In the genomic region with DNA sequence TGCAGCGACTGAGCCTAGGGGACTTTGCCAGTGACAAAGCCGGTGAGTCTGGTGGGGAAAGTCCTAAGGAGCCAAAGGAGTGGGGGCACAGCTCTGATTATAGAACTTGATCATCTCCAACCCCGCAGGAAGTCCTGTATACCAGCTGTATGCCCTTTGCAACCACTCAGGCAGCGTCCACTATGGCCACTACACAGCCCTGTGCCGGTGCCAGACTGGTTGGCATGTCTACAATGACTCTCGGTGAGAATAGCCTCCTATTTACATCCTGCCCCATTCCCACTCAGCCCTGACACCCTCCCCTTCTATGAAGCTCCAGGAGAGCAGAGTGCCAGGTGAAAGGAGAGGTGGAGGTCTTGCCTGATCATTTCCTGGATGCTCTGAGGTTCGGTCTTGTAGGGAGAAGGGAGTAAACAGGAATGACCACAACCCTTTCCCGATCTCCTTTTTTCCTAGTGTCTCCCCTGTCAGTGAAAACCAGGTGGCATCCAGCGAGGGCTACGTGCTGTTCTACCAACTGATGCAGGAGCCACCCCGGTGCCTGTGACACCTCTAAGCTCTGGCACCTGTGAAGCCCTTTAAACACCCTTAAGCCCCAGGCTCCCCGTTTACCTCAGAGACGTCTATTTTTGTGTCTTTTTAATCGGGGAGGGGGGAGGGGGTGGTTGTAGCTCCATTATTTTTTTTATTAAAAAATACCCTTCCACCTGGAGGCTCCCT, we compare ENCODE assay signal across 8 cellular contexts. TPM values are rescaled to one million over a fixed set of nuclear protein-coding genes. Genes with fewer than 3 reads are reported as not detected.
DNase-seq lines count a peak whose midpoint lies in the region; ATAC-seq and TF ChIP-seq lines count a peak whose summit lies in the region.

No MANE protein-coding gene starts in this region.

- no peaks in the 10 kb centered on the region for H3K9me3 ChIP-seq in CD8-positive, alpha-beta memory T cell (ENCODE audit: low read length)
- no peaks in the 10 kb centered on the region for H3K9me3 ChIP-seq in Panc1 (ENCODE audit: control insufficient read depth, insufficient read depth, low read depth, low read length)
- no peaks in the 10 kb centered on the region for H3K9me3 ChIP-seq in ovary

- H3K36me3 ChIP-seq in CD8-positive, alpha-beta memory T cell (ENCODE audit: insufficient read depth, low read length): peaks cover 15% of the 10 kb centered on the region
- H3K36me3 ChIP-seq in Panc1 (ENCODE audit: control insufficient read depth, insufficient read depth, low read length): peaks cover 4% of the 10 kb centered on the region; the same call in 1 of the 2 replicates
- no peaks in the 10 kb centered on the region for H3K36me3 ChIP-seq in ovary

- peaks cover 0 to 70% (median 19%) of the 10 kb centered on the region in 3 donors for H3K36me3 Mint-ChIP-seq in CD8-positive, alpha-beta memory T cell

- POLR2A ChIA-PET in CD8-positive, alpha-beta memory T cell (lab: Charles Lee): interaction anchor here (0.6 to 2.4 kb wide), 13 partner anchors 10 to 149 kb away, joined by 3 to 23 read pairs (median 5); a partner anchor contains a TSS
- POLR2A ChIA-PET in Panc1 (lab: Charles Lee) (interaction anchor here (0.6 to 0.9 kb wide), 2 partner anchors 33 to 146 kb away, joined by 3 read pairs; a partner anchor contains a TSS), GM10248 (lab: Yijun Ruan, JAX) (interaction anchor here (0.7 to 1.7 kb wide), 8 partner anchors 7 to 61 kb away, joined by 3 to 11 read pairs (median 4); a partner anchor contains a TSS)

- in situ Hi-C loops in Panc1 (cut with HindIII; ENCODE audit: low pct_unique_long_range_greater_than_20kb, low sequenced_read_pairs): no loop called here

- TF ChIP-seq EP300 in ovary (IDR thresholded peaks at IDR 0.05): no peak

- intact Hi-C loops in Panc1 (cut with micrococcal nuclease; ENCODE audit: unreplicated experiment) (no loop called here), ovary (cut with DNase I) (no loop called here)

- H3K27ac Mint-ChIP-seq in CD8-positive, alpha-beta memory T cell: peak overlapping the region; percentile 96 to 100 (median 99)

- BruUV-seq in Panc1 (replicated peaks; lab: Mats Ljungman, UMichigan): no TSS peak

- no peak for DNase-seq in CD8-positive, alpha-beta memory T cell
- DNase-seq in Panc1 (ENCODE audit: low read depth, low spot score) (no peak), epithelial cell of esophagus (ENCODE audit: low read depth) (no peak), ovary (no peak), H4 (ENCODE audit: low spot score) (no peak), left lobe of liver (ENCODE audit: low spot score) (no peak), nucleus accumbens (lab: John Stamatoyannopoulos, UW) (no peak), GM10248 (ENCODE audit: extremely low spot score) (no peak)

- no peak for TF ChIP-seq CTCF in Panc1 (IDR thresholded peaks at IDR 0.05)
- no peak for TF ChIP-seq CTCF in epithelial cell of esophagus (IDR thresholded peaks at IDR 0.05; ENCODE audit: insufficient read depth, low read depth, low read length, missing control alignments)
- no peak for TF ChIP-seq CTCF in ovary (IDR thresholded peaks at IDR 0.05)
- no peak for TF ChIP-seq CTCF in GM10248 (IDR thresholded peaks at IDR 0.05; ENCODE audit: control extremely low read depth, extremely low read depth, low read depth, missing control alignments)

- ATAC-seq in Panc1 (no peak), left lobe of liver (no peak)

- WGBS in ovary, 3 donors: 51 to 59% (median 58%) methylated on average over 14 of the region's 14 CpGs

- peaks cover 47 to 86% (median 75%) of the 10 kb centered on the region in 3 donors for H3K4me1 Mint-ChIP-seq in CD8-positive, alpha-beta memory T cell

- H3K9me3 Mint-ChIP-seq in CD8-positive, alpha-beta memory T cell: no peaks in the 10 kb centered on the region

- H3K27ac ChIP-seq in CD8-positive, alpha-beta memory T cell (ENCODE audit: low read depth, low read length): peak overlapping the region; percentile 95
- H3K27ac ChIP-seq in Panc1 (ENCODE audit: low read length) (peak overlapping the region; percentile 74; the same call in 1 of the 2 replicates), ovary (peak overlapping the region in 1 of 2 donors; percentile 73)

- CTCF ChIA-PET in CD8-positive, alpha-beta memory T cell (lab: Charles Lee): interaction anchor here (0.6 to 4.9 kb wide), 30 partner anchors 10 to 235 kb away, joined by 3 to 49 read pairs (median 4); a partner anchor contains a TSS
- CTCF ChIA-PET in Panc1 (lab: Charles Lee) (interaction anchor here (0.5 to 1.0 kb wide), 4 partner anchors 12 to 252 kb away, joined by 3 to 7 read pairs (median 4); a partner anchor contains a TSS), GM10248 (lab: Yijun Ruan, JAX) (interaction anchor here (1.0 to 4.5 kb wide), 20 partner anchors 8 to 218 kb away, joined by 3 to 32 read pairs (median 6); a partner anchor contains a TSS)

- peak overlapping the region; percentile 87 to 96 (median 93) for H3K4me3 Mint-ChIP-seq in CD8-positive, alpha-beta memory T cell

- TF ChIP-seq POLR2A in ovary (IDR thresholded peaks at IDR 0.05): no peak

- no peaks in the 10 kb centered on the region for H3K27me3 Mint-ChIP-seq in CD8-positive, alpha-beta memory T cell

- no peaks in the 10 kb centered on the region for H3K27me3 ChIP-seq in CD8-positive, alpha-beta memory T cell (ENCODE audit: insufficient read depth, low read length, poor library complexity, severe bottlenecking)
- H3K27me3 ChIP-seq in Panc1 (ENCODE audit: control insufficient read depth, insufficient read depth, low read length) (no peaks in the 10 kb centered on the region), ovary (no peaks in the 10 kb centered on the region)

- peak overlapping the region; percentile 81 for H3K4me3 ChIP-seq in CD8-positive, alpha-beta memory T cell (ENCODE audit: low read length)
- H3K4me3 ChIP-seq in Panc1 (ENCODE audit: low read depth in 2 of 2, low read length in 2 of 2): peak overlapping the region; percentile 83 to 88
- peak overlapping the region; percentile 88 for H3K4me3 ChIP-seq in epithelial cell of esophagus (ENCODE audit: low read length)
- H3K4me3 ChIP-seq in ovary: peak overlapping the region; percentile 93

- H3K4me1 ChIP-seq in CD8-positive, alpha-beta memory T cell (ENCODE audit: insufficient read depth, low read length): peaks cover 36% of the 10 kb centered on the region
- H3K4me1 ChIP-seq in Panc1 (ENCODE audit: control insufficient read depth, insufficient read depth, low read length) (peaks cover 20% of the 10 kb centered on the region), ovary (ENCODE audit: insufficient read depth) (peaks cover 10% of the 10 kb centered on the region)

RNA-seq across cellular contexts. Expression of a gene that starts 1.2 kb away (rescaled TPM):
- total RNA-seq in CD8-positive, alpha-beta memory T cell: 10 to 100 TPM; 24.4 to 31.3 TPM
- 17.6 TPM for polyA plus RNA-seq in CD8-positive, alpha-beta memory T cell
- total RNA-seq in Panc1 (2021; ENCODE audit: unreplicated experiment) (20.6 TPM), ovary (10 to 100 TPM; 20.1 to 37.9 (median 24.2) TPM), left lobe of liver (9.3 TPM)
- polyA plus RNA-seq in Panc1 (2012; ENCODE audit: insufficient read length): 26.2 TPM
- polyA plus RNA-seq in ovary: 10 to 100 TPM; 21.1 to 29.6 TPM
- 9.2 and 13.9 TPM in 2 replicates for total RNA-seq in H4 (2014; rRNA removed; shearing (Covaris generic))

RNA-seq across cellular contexts. Expression of a gene that starts 5.8 kb away (rescaled TPM):
- total RNA-seq in CD8-positive, alpha-beta memory T cell: 10 to 100 TPM; 26.1 to 27.4 TPM
- 28.3 TPM for polyA plus RNA-seq in CD8-positive, alpha-beta memory T cell
- 41.9 TPM for total RNA-seq in Panc1 (2021; ENCODE audit: unreplicated experiment)
- polyA plus RNA-seq in Panc1 (2012; ENCODE audit: insufficient read length): 35.0 TPM
- total RNA-seq in ovary: 10 to 100 TPM; 16.7 to 41.9 (median 38.5) TPM
- polyA plus RNA-seq in ovary: 10 to 100 TPM; 29.2 to 32.0 TPM
- 5.8 and 6.9 TPM in 2 replicates for total RNA-seq in H4 (2014; rRNA removed; shearing (Covaris generic))
- 10.2 TPM for total RNA-seq in left lobe of liver

RNA-seq across cellular contexts. Expression of a gene that starts 11.3 kb away (rescaled TPM):
- total RNA-seq in CD8-positive, alpha-beta memory T cell: 100 to 1,000 TPM; 109 to 118 TPM
- 174 TPM for polyA plus RNA-seq in CD8-positive, alpha-beta memory T cell
- total RNA-seq in Panc1 (2021; ENCODE audit: unreplicated experiment) (127 TPM), ovary (100 to 1,000 TPM in 3 of 7 donors, 10 to 100 TPM in 4; 63.2 to 111 (median 96.1) TPM), left lobe of liver (36.1 TPM)
- 179 TPM for polyA plus RNA-seq in Panc1 (2012; ENCODE audit: insufficient read length)
- polyA plus RNA-seq in ovary: 100 to 1,000 TPM; 131 to 209 TPM
- total RNA-seq in H4 (2014; rRNA removed; shearing (Covaris generic)): 140 and 161 TPM in 2 replicates

RNA-seq across cellular contexts. Expression of a gene that starts 12.2 kb away (rescaled TPM):
- total RNA-seq in CD8-positive, alpha-beta memory T cell: 10 to 100 TPM; 59.4 to 60.9 TPM
- 58.9 TPM for polyA plus RNA-seq in CD8-positive, alpha-beta memory T cell
- total RNA-seq in Panc1 (2021; ENCODE audit: unreplicated experiment) (28.6 TPM), ovary (10 to 100 TPM; 23.1 to 40.6 (median 28.8) TPM), left lobe of liver (9.1 TPM)
- polyA plus RNA-seq in Panc1 (2012; ENCODE audit: insufficient read length): 23.1 TPM
- polyA plus RNA-seq in ovary: 10 to 100 TPM; 24.2 to 44.0 TPM
- total RNA-seq in H4 (2014; rRNA removed; shearing (Covaris generic)): 28.0 and 38.0 TPM in 2 replicates

RNA-seq across cellular contexts. Expression of a gene that starts 32.6 kb away (rescaled TPM):
- 10 to 100 TPM; 41.0 to 41.9 TPM for total RNA-seq in CD8-positive, alpha-beta memory T cell
- 30.0 TPM for polyA plus RNA-seq in CD8-positive, alpha-beta memory T cell
- 42.5 TPM for total RNA-seq in Panc1 (2021; ENCODE audit: unreplicated experiment)
- polyA plus RNA-seq in Panc1 (2012; ENCODE audit: insufficient read length): 52.6 TPM
- 10 to 100 TPM; 19.0 to 40.2 (median 38.1) TPM for total RNA-seq in ovary
- 10 to 100 TPM; 35.2 to 53.9 TPM for polyA plus RNA-seq in ovary
- 22.2 and 28.2 TPM in 2 replicates for total RNA-seq in H4 (2014; rRNA removed; shearing (Covaris generic))
- total RNA-seq in left lobe of liver: 17.6 TPM
